In genomic region chr15:38563723-38564519, GRCh38 we compare ENCODE assay signal across 8 cellular contexts. TPM values are rescaled to one million over a fixed set of nuclear protein-coding genes. Genes with fewer than 3 reads are reported as not detected.
DNase-seq lines count a peak whose midpoint lies in the region; ATAC-seq, FAIRE-seq and TF ChIP-seq lines count a peak whose summit lies in the region.

No MANE protein-coding gene starts in this region.

- DNase-seq in HCEC 1CT (peak; percentile 21), MM.1S (peak; percentile 70), chondrocyte (ENCODE audit: low spot score) (no peak), HepG2 (ENCODE audit: low spot score) (no peak), DMS153 (lab: John Stamatoyannopoulos, UW) (no peak)
- peak; percentile 81 for DNase-seq in activated CD4-positive, alpha-beta T cell treated with anti-CD3 and anti-CD28 coated beads for 1 hour
- DNase-seq in stimulated activated CD4-positive, alpha-beta T cell treated with anti-CD3 and anti-CD28 coated beads, Interleukin-4, amount 100 ng/mL, for 24 hours, result peak; percentile 89

- H4K20me1 ChIP-seq in MM.1S (ENCODE audit: insufficient read depth, low read length) (no peaks in the 10 kb centered on the region), HepG2 (ENCODE audit: insufficient read depth, low read length) (no peaks in the 10 kb centered on the region)

- ATAC-seq in HepG2, result peak; percentile 94

- in situ Hi-C loops in HepG2 (cut with HindIII; ENCODE audit: extremely low pct_ligation_motif_present, low pct_unique_long_range_greater_than_20kb), result no loop called here

- no peaks in the 10 kb centered on the region for H3K27me3 ChIP-seq in MM.1S (replicated peaks; ENCODE audit: insufficient read depth, low read length)
- H3K27me3 ChIP-seq in HepG2 (ENCODE audit: control insufficient read depth in 1 of 2, insufficient read depth in 2 of 2, low read length in 2 of 2), result peaks cover 3 to 32% of the 10 kb centered on the region in 2 experiments; a peak in 4 of 5 replicates

- H2AFZ ChIP-seq in MM.1S (ENCODE audit: low read length), result peak overlapping the region; percentile 47
- H2AFZ ChIP-seq in HepG2 (ENCODE audit: low read length), result no peak overlapping the region

- no peaks in the 10 kb centered on the region for H3K9me3 ChIP-seq in MM.1S (replicated peaks; ENCODE audit: insufficient read depth, low read length)
- H3K9me3 ChIP-seq in HepG2 (ENCODE audit: low read length), result no peaks in the 10 kb centered on the region

- POLR2A ChIA-PET in HepG2 (lab: Yijun Ruan, JAX), result interaction anchor here (1.2 kb wide), 1 partner anchor 110 kb away, joined by 3 read pairs; the partner anchor contains the start of gene FAM98B

- peaks cover 6% of the 10 kb centered on the region for H3K4me1 Mint-ChIP-seq in chondrocyte (ENCODE audit: low read depth)

- H3K27ac Mint-ChIP-seq in chondrocyte (ENCODE audit: unreplicated experiment), result no peak overlapping the region

- peak overlapping the region; percentile 32; the same call in 1 of the 2 replicates for H3K9ac ChIP-seq in MM.1S (ENCODE audit: low read length)
- no peak overlapping the region for H3K9ac ChIP-seq in HepG2 (ENCODE audit: insufficient read depth, low read depth, low read length)

- H3K4me1 ChIP-seq in MM.1S (ENCODE audit: low read length) (peaks cover 11% of the 10 kb centered on the region; the same call in 1 of the 2 replicates), HepG2 (ENCODE audit: insufficient read depth, low read length) (no peaks in the 10 kb centered on the region)

- TF ChIP-seq POLR2A in HepG2 (IDR thresholded peaks at IDR 0.05; ENCODE audit: insufficient read depth in 1 of 2, low read depth in 2 of 2, low read length in 2 of 2), result no peak

- no peak for FAIRE-seq in HepG2 (lab: Jason Lieb, UNC)

- whole genome bisulfite sequencing in HepG2 (ENCODE audit: low lambda C conversion rate), result 36% methylated on average over 9 of the region's 59 CpGs

- no peaks in the 10 kb centered on the region for H3K9me3 Mint-ChIP-seq in chondrocyte (ENCODE audit: low read depth)

- peak overlapping the region; percentile 66 for H3K4me3 Mint-ChIP-seq in chondrocyte (ENCODE audit: unreplicated experiment)

- TF ChIP-seq CTCF in GM12875 (IDR thresholded peaks at IDR 0.05; ENCODE audit: borderline replicate concordance, insufficient read depth, low read depth, low read length), result peak; percentile 94
- TF ChIP-seq CTCF in MM.1S (IDR thresholded peaks at IDR 0.05; ENCODE audit: low read length), result peak; percentile 92
- peak; percentile 96 for TF ChIP-seq CTCF in chondrocyte (IDR thresholded peaks at IDR 0.05)
- peak; percentile 81 for TF ChIP-seq CTCF in HepG2 (CRISPR knock-in tag; IDR thresholded peaks at IDR 0.05)

- H3K36me3 ChIP-seq in MM.1S (replicated peaks; ENCODE audit: insufficient read depth, low read length), result no peaks in the 10 kb centered on the region
- H3K36me3 ChIP-seq in HepG2 (replicated peaks in 1 of 2; ENCODE audit: control insufficient read depth in 1 of 2, insufficient read depth in 2 of 2, low read length in 2 of 2), result no peaks in the 10 kb centered on the region

- intact Hi-C loops in HepG2 (cut with micrococcal nuclease; ENCODE audit: unreplicated experiment), result loop anchor here (1.0 to 10.0 kb wide), 2 partner anchors 89 to 119 kb away; no protein-coding TSS in a partner anchor

- peaks cover 26% of the 10 kb centered on the region for H3K27me3 Mint-ChIP-seq in chondrocyte (ENCODE audit: low read depth)

- no peak for TF ChIP-seq EP300 in HepG2 (IDR thresholded peaks at IDR 0.05; ENCODE audit: low read depth in 2 of 2, low read length in 2 of 2)
- no peak for TF ChIP-seq EP300 in HepG2 (CRISPR knock-in tag; IDR thresholded peaks at IDR 0.05; ENCODE audit: borderline replicate concordance)

- CTCF ChIA-PET in HepG2 (lab: Yijun Ruan, JAX; ENCODE audit: low intra/inter-chr PET ratio, low total read pairs), result interaction anchor here (0.8 to 1.6 kb wide), 2 partner anchors 119 to 124 kb away, joined by 4 to 5 read pairs; no protein-coding TSS in a partner anchor

- H3K4me3 ChIP-seq in GM12875 (ENCODE audit: low read depth, low read length) (peak overlapping the region; percentile 90), MM.1S (ENCODE audit: low read length) (peak overlapping the region; percentile 71), HepG2 (replicated peaks in 1 of 3; ENCODE audit: insufficient read depth in 1 of 3, low read depth in 2 of 3, low read length in 3 of 3) (peak overlapping the region; percentile 47 to 69 (median 59))

- no peak overlapping the region for H3K27ac ChIP-seq in MM.1S (ENCODE audit: low read length)
- H3K27ac ChIP-seq in HepG2 (ENCODE audit: extremely low read length, insufficient read depth, low read length), result no peak overlapping the region

- BruUV-seq in HepG2 (replicated peaks; lab: Mats Ljungman, UMichigan), result no TSS peak

- peak; percentile 57 for TF ChIP-seq RAD21 in HepG2 (CRISPR knock-in tag; IDR thresholded peaks at IDR 0.05)

- H3K4me2 ChIP-seq in MM.1S (ENCODE audit: low read depth, low read length) (peak overlapping the region; percentile 76), HepG2 (ENCODE audit: low read depth, low read length) (peak overlapping the region; percentile 70)

- H3K36me3 Mint-ChIP-seq in chondrocyte (ENCODE audit: low read depth), result no peaks in the 10 kb centered on the region

- H3K9me2 ChIP-seq in MM.1S (replicated peaks; ENCODE audit: insufficient read depth, low read length), result no peaks in the 10 kb centered on the region

- H3K79me2 ChIP-seq in MM.1S (ENCODE audit: low read length) (no peaks in the 10 kb centered on the region), HepG2 (ENCODE audit: insufficient read depth, low read length) (no peaks in the 10 kb centered on the region)

- H3F3A ChIP-seq in MM.1S (ENCODE audit: insufficient read depth, low read length), result 0 out of 2 replicates have a peak, but pooled peaks cover 2% of the 10 kb centered on the region

TF ChIP-seq in HepG2, 621 proteins besides CTCF, POLR2A, EP300 and RAD21 (continues in another document):
- TF ChIP-seq ZC3H13 (CRISPR knock-in tag; IDR thresholded peaks at IDR 0.05) (no peak), NONO (IDR thresholded peaks at IDR 0.05) (no peak), NONO (CRISPR knock-in tag; conservative IDR thresholded peaks at IDR 0.05) (no peak), XRCC5 (optimal IDR thresholded peaks at IDR 0.05; ENCODE audit: low read length) (peak; percentile 73), BRCA1 (CRISPR knock-in tag; IDR thresholded peaks at IDR 0.05) (no peak), ELF3 (CRISPR knock-in tag; IDR thresholded peaks at IDR 0.05) (no peak)

RNA-seq across cellular contexts. Expression of gene RASGRP1, which starts 0.7 kb away (rescaled TPM):
- total RNA-seq in chondrocyte (0.52 to 1.1 TPM in 2 of 3 replicates, not detected in the other), HepG2 (2016; rRNA removed; fragmentation: Illumina TruSeq; extraction: Trizol) (0.07 TPM in 1 of 2 replicates, not detected in the other)
- total RNA-seq in HepG2 (2016; cell fraction: cytosol; rRNA removed; fragmentation: Illumina TruSeq; extraction: Trizol; ENCODE audit: low read depth), result not detected in 2 replicates
- 0.06 TPM in 1 of 2 replicates, not detected in the other for total RNA-seq in HepG2 (2016; cell fraction: insoluble cytoplasmic fraction; rRNA removed; fragmentation: Illumina TruSeq; extraction: Trizol)
- total RNA-seq in HepG2 (2016; cell fraction: membrane; rRNA removed; fragmentation: Illumina TruSeq; extraction: Trizol), result 0.03 TPM in 1 of 2 replicates, not detected in the other
- total RNA-seq in HepG2 (2016; cell fraction: nucleus; rRNA removed; fragmentation: Illumina TruSeq; extraction: Trizol), result 0.25 TPM in 1 of 2 replicates, not detected in the other
- not detected in 2 replicates for polyA plus RNA-seq in HepG2 (2011; rRNA removed)
- 0.03 TPM in 2 replicates for polyA plus RNA-seq in HepG2 (2011; cell fraction: cytosol; rRNA removed)
- polyA plus RNA-seq in HepG2 (2011; cell fraction: nucleus; rRNA removed), result 0.10 and 0.12 TPM in 2 replicates
- 0.03 and 0.11 TPM in 2 replicates for polyA plus RNA-seq in HepG2 (2012)
- polyA plus RNA-seq in HepG2 (2016; cell fraction: cytosol; fragmentation: Illumina TruSeq; extraction: Trizol; ENCODE audit: low read depth), result not detected in 2 replicates
- 0.04 TPM in 1 of 2 replicates, not detected in the other for polyA plus RNA-seq in HepG2 (2016; cell fraction: insoluble cytoplasmic fraction; fragmentation: Illumina TruSeq; extraction: Trizol; ENCODE audit: low read depth)
- not detected in 2 replicates for polyA plus RNA-seq in HepG2 (2016; cell fraction: membrane; fragmentation: Illumina TruSeq; extraction: Trizol; ENCODE audit: low read depth)
- not detected in 2 replicates for polyA plus RNA-seq in HepG2 (2016; cell fraction: nucleus; fragmentation: Illumina TruSeq; extraction: Trizol; ENCODE audit: insufficient read depth, low read depth)
- polyA minus RNA-seq in HepG2 (2011; rRNA and poly(A)+ RNA removed; ENCODE audit: low replicate concordance), result 0.08 and 0.40 TPM in 2 replicates
- polyA minus RNA-seq in HepG2 (2011; cell fraction: cytosol; rRNA and poly(A)+ RNA removed), result not detected in 2 replicates
- 0.13 TPM in 1 of 2 replicates, not detected in the other for polyA minus RNA-seq in HepG2 (2011; cell fraction: nucleus; rRNA and poly(A)+ RNA removed)

Comparison
In these comparisons a context has a peak if more than half of its experiments do, and no peak if none do; other contexts are left out.
1. DNase-seq: peak in HCEC 1CT (single experiment), MM.1S (single experiment), activated CD4-positive, alpha-beta T cell treated with anti-CD3 and anti-CD28 coated beads for 1 hour (single experiment) and stimulated activated CD4-positive, alpha-beta T cell treated with anti-CD3 and anti-CD28 coated beads, Interleukin-4, amount 100 ng/mL, for 24 hours (single experiment); none in chondrocyte (single experiment), HepG2 (single experiment) and DMS153 (single experiment).
2. Peak in every context shown above with its lines, with median percentiles within 50 percentile points of each other: H3K4me3 ChIP-seq and CTCF ChIP-seq.